Comparison of ENCODE assay signal across 20 cellular contexts in the genomic region with DNA sequence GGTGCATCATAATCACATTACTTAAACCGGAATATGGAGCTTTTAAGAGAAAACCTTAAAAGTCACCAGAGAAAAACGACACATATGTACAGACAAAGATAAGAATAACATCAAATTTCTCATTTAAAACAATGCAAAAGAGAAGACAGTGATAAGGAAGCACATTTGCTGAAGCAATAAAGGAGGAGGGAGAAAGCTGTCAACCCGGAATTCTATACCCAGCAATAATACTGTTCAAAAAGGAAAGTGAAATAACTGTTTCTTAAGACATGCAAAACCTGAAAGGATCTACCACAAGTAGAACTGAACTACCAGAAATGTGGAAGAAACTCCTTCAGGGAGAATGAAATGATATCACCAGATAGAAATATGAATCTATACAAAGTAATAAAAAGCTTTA. TPM values are rescaled to one million over a fixed set of nuclear protein-coding genes. Genes with fewer than 3 reads are reported as not detected.
A peak's percentile ranks its signal among the peaks of the same experiment; 100 is the strongest.
DNase-seq lines count a peak whose midpoint lies in the region; FAIRE-seq and TF ChIP-seq lines count a peak whose summit lies in the region.
"Had no signal": no experiment of that assay in that cellular context is flagged by ENCODE, and none has a peak within 500 bp of the region (broad histone marks: within the 10 kb centered on the region; RNA-seq: fewer than 3 reads in every experiment).

No MANE protein-coding gene starts in this region.

- no peak overlapping the region for H2BK5ac ChIP-seq in H1 (ENCODE audit: low read depth, low read length)

- no peak overlapping the region for H4K91ac ChIP-seq in H1 (replicated peaks; ENCODE audit: insufficient read length, low read length)

- no peaks in the 10 kb centered on the region for H4K20me1 ChIP-seq in H1 (replicated peaks in 1 of 2; ENCODE audit: control insufficient read depth in 1 of 2, insufficient read depth in 2 of 2, low read length in 2 of 2)
- H4K20me1 ChIP-seq: BLaER1 had no signal

- H3K23me2 ChIP-seq in H1 (ENCODE audit: low read depth, low read length) = no peaks in the 10 kb centered on the region

- H2AFZ ChIP-seq in H1 (ENCODE audit: low read length) = no peak overlapping the region
- H2AFZ ChIP-seq: GM23338 had no signal

- no peak overlapping the region for H4K5ac ChIP-seq in H1 (ENCODE audit: insufficient read length, low read depth, low read length)

- no peak overlapping the region for H3K4me2 ChIP-seq in H1 (ENCODE audit: insufficient read depth in 1 of 2, low read depth in 2 of 2, low read length in 2 of 2)
- H3K4me2 ChIP-seq: BLaER1, GM23338 had no signal

- 77% methylated on average over 3 of the region's 3 CpGs; no CpG with 5 or more reads in 1 of the 2 experiments for WGBS in H1 (ENCODE audit: extremely low coverage in 1 of 2, insufficient coverage in 1 of 2, insufficient read length in 1 of 2, insufficient replicate concordance in 2 of 2, low coverage in 1 of 2, low lambda C conversion rate in 2 of 2, missing lambda C conversion rate in 1 of 2), 2 experiments

- no peak for TF ChIP-seq RAD21 in H1 (IDR thresholded peaks at IDR 0.05 in 1 of 2, conservative IDR thresholded peaks at IDR 0.05 in 1 of 2; ENCODE audit: low read depth in 2 of 2, low read length in 2 of 2)

- no peak overlapping the region for H3K4ac ChIP-seq in H1 (replicated peaks; ENCODE audit: insufficient read length, low read depth, low read length)

- no peak overlapping the region for H2BK15ac ChIP-seq in H1 (ENCODE audit: low read length)

- H4K8ac ChIP-seq in H1 (ENCODE audit: extremely low read depth, insufficient read depth, low read length) = no peak overlapping the region

- TF ChIP-seq EP300 in H1 (IDR thresholded peaks at IDR 0.05; ENCODE audit: borderline replicate concordance in 1 of 2, low read depth in 2 of 2, low read length in 2 of 2) = no peak

- peak; percentile 32 for FAIRE-seq in H1 (lab: Jason Lieb, UNC)
- FAIRE-seq: GM19239, H54 had no signal

- no peak overlapping the region for H3K23ac ChIP-seq in H1 (ENCODE audit: insufficient read length)

- H3K27ac ChIP-seq in HEK293 (ENCODE audit: extremely low read depth, low read depth, low read length) (no peak overlapping the region), H1 (ENCODE audit: low read depth, low read length) (no peak overlapping the region)
- H3K27ac ChIP-seq: BLaER1, C4-2B had no signal

- H3K36me3 ChIP-seq in HEK293 (ENCODE audit: control insufficient read depth in 2 of 2, insufficient read depth in 1 of 2, low read length in 2 of 2) (no peaks in the 10 kb centered on the region), H1 (ENCODE audit: control insufficient read depth in 2 of 4, insufficient read depth in 4 of 4, low read length in 3 of 4) (no peaks in the 10 kb centered on the region)
- H3K36me3 ChIP-seq: BLaER1, HAP-1 had no signal

- POLR2A ChIA-PET in HEK293 (lab: Yijun Ruan, JAX) (no interaction called here), H1 (lab: Charles Lee; ENCODE audit: partially characterized antibody) (no interaction called here)

- TF ChIP-seq CTCF in HEK293 (tag by site-specific recombination; IDR thresholded peaks at IDR 0.05) = no peak
- no peak for TF ChIP-seq CTCF in H1 (IDR thresholded peaks at IDR 0.05; ENCODE audit: control extremely low read depth in 1 of 3, insufficient read depth in 1 of 3, low read depth in 1 of 3, low read length in 3 of 3)

- H3K9ac ChIP-seq in H1 (replicated peaks in 1 of 4; ENCODE audit: extremely low read depth in 1 of 4, low read depth in 3 of 4, low read length in 3 of 4) = no peak overlapping the region
- H3K9ac ChIP-seq: BLaER1 had no signal

- CTCF ChIA-PET in HEK293 (lab: Yijun Ruan, JAX) (interaction anchor here (0.7 kb wide), 1 partner anchor 15 kb away, joined by 3 read pairs; no protein-coding TSS in a partner anchor), H1 (lab: Charles Lee; ENCODE audit: partially characterized antibody) (no interaction called here)

- H2BK12ac ChIP-seq in H1 (ENCODE audit: low read depth, low read length) = no peak overlapping the region

- H3K79me2 ChIP-seq in H1 (ENCODE audit: control insufficient read depth in 1 of 2, insufficient read depth in 2 of 2, low read length in 2 of 2) = no peaks in the 10 kb centered on the region

- no peak overlapping the region for H3K18ac ChIP-seq in H1 (ENCODE audit: extremely low read depth, low read length)

- H3K9me3 ChIP-seq in HEK293 (ENCODE audit: control insufficient read depth, insufficient read depth, low read depth, low read length) (no peaks in the 10 kb centered on the region; the same call in 1 of the 2 replicates), H1 (ENCODE audit: insufficient read depth in 2 of 2, low read depth in 1 of 2, low read length in 1 of 2) (peaks cover 2 to 6% of the 10 kb centered on the region in 2 experiments; a peak in 3 of 4 replicates)
- H3K9me3 ChIP-seq: HAP-1 had no signal

- no peak overlapping the region for H2AK5ac ChIP-seq in H1 (ENCODE audit: low read depth, low read length)

- H3K4me1 ChIP-seq in HEK293 (ENCODE audit: control insufficient read depth, insufficient read depth, low read length) = no peaks in the 10 kb centered on the region
- H3K4me1 ChIP-seq in H1 (replicated peaks in 1 of 4; ENCODE audit: control insufficient read depth in 3 of 4, insufficient read depth in 4 of 4, low read length in 3 of 4) = no peaks in the 10 kb centered on the region
- H3K4me1 ChIP-seq: Caco-2, HAP-1 had no signal

- TF ChIP-seq POLR2A in H1 (IDR thresholded peaks at IDR 0.05; ENCODE audit: control extremely low read depth in 1 of 2, low read depth in 2 of 2, low read length in 2 of 2) = no peak

- DNase-seq in ACHN = peak; percentile 18
- no peak for DNase-seq in H1 (ENCODE audit: low read depth in 1 of 2, low spot score in 2 of 2)
- peak; percentile 46 for DNase-seq in left kidney (ENCODE audit: low read depth, low spot score)
- DNase-seq in DMS153 (lab: John Stamatoyannopoulos, UW) = no peak
- DNase-seq in NK-92 (lab: John Stamatoyannopoulos, UW; ENCODE audit: unreplicated experiment) = no peak
- DNase-seq: Caco-2; CD4-positive, CD25-positive, alpha-beta regulatory T cell; CD8-positive, alpha-beta T cell; DND-41 had no signal

- in situ Hi-C loops in ACHN (cut with HindIII; ENCODE audit: low pct_ligation_motif_present, low pct_unique_long_range_greater_than_20kb, low sequenced_read_pairs) = no loop called here

- H3K4me3 ChIP-seq in HEK293 (ENCODE audit: low read depth, low read length) (no peak overlapping the region), H1 (ENCODE audit: extremely low read depth in 1 of 4, insufficient read depth in 2 of 4, low read depth in 3 of 4, low read length in 4 of 4) (no peak overlapping the region)
- H3K4me3 ChIP-seq: BLaER1, GM23338, HAP-1 had no signal

- H3K27me3 ChIP-seq in H1 (replicated peaks in 1 of 4; ENCODE audit: control insufficient read depth in 3 of 4, extremely low read depth in 1 of 4, insufficient read depth in 3 of 4, low read length in 3 of 4) = no peaks in the 10 kb centered on the region
- H3K27me3 ChIP-seq: BLaER1 had no signal

- no peak overlapping the region for H2BK20ac ChIP-seq in H1 (ENCODE audit: low read length)

- no peaks in the 10 kb centered on the region for H3K79me1 ChIP-seq in H1 (ENCODE audit: low read depth, low read length)

- H3K56ac ChIP-seq in H1 (replicated peaks; ENCODE audit: insufficient read length, low read depth, low read length) = no peak overlapping the region

- no peak overlapping the region for H2BK120ac ChIP-seq in H1 (replicated peaks; ENCODE audit: low read depth, low read length)

- no peak overlapping the region for H3K14ac ChIP-seq in H1 (ENCODE audit: insufficient read length)

TF ChIP-seq in HEK293, 187 proteins besides CTCF, POLR2A, EP300 and RAD21 (continues in another document):
- TF ChIP-seq, protein P1, sequence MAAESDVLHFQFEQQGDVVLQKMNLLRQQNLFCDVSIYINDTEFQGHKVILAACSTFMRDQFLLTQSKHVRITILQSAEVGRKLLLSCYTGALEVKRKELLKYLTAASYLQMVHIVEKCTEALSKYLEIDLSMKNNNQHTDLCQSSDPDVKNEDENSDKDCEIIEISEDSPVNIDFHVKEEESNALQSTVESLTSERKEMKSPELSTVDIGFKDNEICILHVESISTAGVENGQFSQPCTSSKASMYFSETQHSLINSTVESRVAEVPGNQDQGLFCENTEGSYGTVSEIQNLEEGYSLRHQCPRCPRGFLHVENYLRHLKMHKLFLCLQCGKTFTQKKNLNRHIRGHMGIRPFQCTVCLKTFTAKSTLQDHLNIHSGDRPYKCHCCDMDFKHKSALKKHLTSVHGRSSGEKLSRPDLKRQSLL (tag by site-specific recombination; IDR thresholded peaks at IDR 0.05) = no peak
- no peak for TF ChIP-seq SCRT2 (tag by site-specific recombination; IDR thresholded peaks at IDR 0.05)

TF ChIP-seq in H1, 55 proteins besides CTCF, POLR2A, EP300 and RAD21 (continues in another document):
- TF ChIP-seq E2F6 (IDR thresholded peaks at IDR 0.05) = no peak
- TF ChIP-seq MAX (IDR thresholded peaks at IDR 0.05) = no peak

RNA-seq across cellular contexts. Expression of gene SLC6A13, which starts 15.4 kb away (rescaled TPM):
- not detected in 2 replicates for total RNA-seq in H1 (2021; fragmentation: NEBNext Ultra II Directional; extraction: Animal tissue kit (Norgen Biotek cat#: 25700))
- polyA plus RNA-seq in H1 (2011; rRNA removed) = 0.03 and 0.19 TPM in 2 replicates
- polyA plus RNA-seq in H1 (2011; cell fraction: cytosol; rRNA removed) = 0.05 TPM
- polyA plus RNA-seq in H1 (2011; cell fraction: nucleus; rRNA removed) = 0.61 TPM
- polyA plus RNA-seq in H1 (2012, experiment 1 of 2) = 0.39 TPM in 1 of 4 replicates, not detected in the others
- polyA plus RNA-seq in H1 (2012, experiment 2 of 2) = not detected
- polyA plus RNA-seq in H1 (2013, experiment 1 of 2) = 0.06 TPM
- 0.11 TPM for polyA plus RNA-seq in H1 (2013, experiment 2 of 2)
- 0.16 and 0.24 TPM in 2 replicates for polyA minus RNA-seq in H1 (2011; rRNA and poly(A)+ RNA removed)
- polyA minus RNA-seq in H1 (2011; cell fraction: cytosol; rRNA and poly(A)+ RNA removed) = not detected
- 1.6 TPM for polyA minus RNA-seq in H1 (2011; cell fraction: nucleus; rRNA and poly(A)+ RNA removed)
- total RNA-seq: A172; A673; CD8-positive, alpha-beta T cell; GM23338 had no signal
- polyA plus RNA-seq: AG04450; CD4-positive, CD25-positive, alpha-beta regulatory T cell; GM23338 had no signal

RNA-seq across cellular contexts. Expression of gene SLC6A12, which starts 33.3 kb away (rescaled TPM):
- total RNA-seq in H1 (2021; fragmentation: NEBNext Ultra II Directional; extraction: Animal tissue kit (Norgen Biotek cat#: 25700)) = 0.65 and 1.1 TPM in 2 replicates
- polyA plus RNA-seq in H1 (2011; rRNA removed) = 0.63 and 0.70 TPM in 2 replicates
- polyA plus RNA-seq in H1 (2011; cell fraction: cytosol; rRNA removed) = 0.44 TPM
- 1.6 TPM for polyA plus RNA-seq in H1 (2011; cell fraction: nucleus; rRNA removed)
- 0.33 to 1.2 TPM (median 0.91 TPM) in 4 replicates for polyA plus RNA-seq in H1 (2012, experiment 1 of 2)
- 0.56 TPM for polyA plus RNA-seq in H1 (2012, experiment 2 of 2)
- polyA plus RNA-seq in H1 (2013, experiment 1 of 2) = 0.36 TPM
- polyA plus RNA-seq in H1 (2013, experiment 2 of 2) = 0.46 TPM
- polyA minus RNA-seq in H1 (2011; rRNA and poly(A)+ RNA removed) = 1.8 and 3.6 TPM in 2 replicates
- not detected for polyA minus RNA-seq in H1 (2011; cell fraction: cytosol; rRNA and poly(A)+ RNA removed)
- 1.8 TPM for polyA minus RNA-seq in H1 (2011; cell fraction: nucleus; rRNA and poly(A)+ RNA removed)
- total RNA-seq: A673; B cell; CD4-positive, CD25-positive, alpha-beta regulatory T cell; CD8-positive, alpha-beta T cell had no signal
- polyA plus RNA-seq: CD4-positive, CD25-positive, alpha-beta regulatory T cell; GM23338 had no signal

Comparison
In these comparisons a context has a peak if more than half of its experiments do, and no peak if none do; other contexts are left out.
1. DNase-seq: peak in ACHN (single experiment) and left kidney (single experiment); none in H1 (0 of 2), DMS153 (single experiment) and NK-92 (single experiment).